10 cellular contexts compared by ENCODE assay signal in genomic region chr5:80193421-80193820, GRCh38.
DNase-seq lines count a peak whose midpoint lies in the region; ATAC-seq, FAIRE-seq and TF ChIP-seq lines count a peak whose summit lies in the region.
"Had no signal": no experiment of that assay in that cellular context is flagged by ENCODE, and none has a peak within 500 bp of the region (broad histone marks: within the 10 kb centered on the region; RNA-seq: fewer than 3 reads in every experiment).

No MANE protein-coding gene starts in this region.

- H3K9me3 ChIP-seq in right cardiac atrium (ENCODE audit: control insufficient read depth, low read length) (no peaks in the 10 kb centered on the region), stomach smooth muscle (ENCODE audit: control insufficient read depth in 2 of 2, low read length in 2 of 2) (no peaks in the 10 kb centered on the region)
- H3K9me3 ChIP-seq: SJSA1 had no signal

- H3K27ac ChIP-seq in right cardiac atrium (ENCODE audit: low read length) (peak overlapping the region; percentile 47), stomach smooth muscle (ENCODE audit: low read length) (peak overlapping the region; percentile 53)
- H3K27ac ChIP-seq: SJSA1 had no signal

- ATAC-seq in activated CD4-positive, alpha-beta T cell treated with anti-CD3 and anti-CD28 coated beads for 36 hours: no peak
- no peak for ATAC-seq in activated CD8-positive, alpha-beta T cell treated with anti-CD3 and anti-CD28 coated beads for 36 hours
- peak in 1 of 2 donors; percentile 33 for ATAC-seq in right cardiac atrium
- ATAC-seq in GM21737 (IDR thresholded peaks at IDR 0.05; ENCODE audit: unreplicated experiment): no peak

- WGBS in right cardiac atrium: 12% methylated on average over 7 of the region's 7 CpGs

- no peak for DNase-seq in activated CD4-positive, alpha-beta T cell treated with anti-CD3 and anti-CD28 coated beads for 36 hours
- no peak for DNase-seq in activated CD4-positive, alpha-beta T cell treated with anti-CD3 and anti-CD28 coated beads, Interleukin-2, amount 50 U/mL, for 4 hours
- DNase-seq in activated CD8-positive, alpha-beta T cell treated with anti-CD3 and anti-CD28 coated beads for 36 hours: no peak
- no peak for DNase-seq in right cardiac atrium
- DNase-seq in HCEC 1CT: no peak
- DNase-seq in GM12891 (ENCODE audit: insufficient read length, low spot score): no peak
- DNase-seq: cortex of kidney had no signal

- peaks cover 81% of the 10 kb centered on the region for H3K4me1 Mint-ChIP-seq in activated CD4-positive, alpha-beta T cell treated with anti-CD3 and anti-CD28 coated beads for 36 hours
- peaks cover 76% of the 10 kb centered on the region for H3K4me1 Mint-ChIP-seq in activated CD8-positive, alpha-beta T cell treated with anti-CD3 and anti-CD28 coated beads for 36 hours (ENCODE audit: low read depth)

- peak overlapping the region; percentile 99 for H3K27ac Mint-ChIP-seq in activated CD4-positive, alpha-beta T cell treated with anti-CD3 and anti-CD28 coated beads for 36 hours
- peak overlapping the region; percentile 86 for H3K27ac Mint-ChIP-seq in activated CD8-positive, alpha-beta T cell treated with anti-CD3 and anti-CD28 coated beads for 36 hours

- H3K4me3 ChIP-seq in right cardiac atrium (ENCODE audit: low read length) (no peak overlapping the region), stomach smooth muscle (ENCODE audit: low read length in 2 of 2) (peak overlapping the region in 1 of 2 donors; percentile 43)
- H3K4me3 ChIP-seq: SJSA1 had no signal

- no peak for TF ChIP-seq CTCF in activated CD8-positive, alpha-beta T cell treated with anti-CD3 and anti-CD28 coated beads for 36 hours (IDR thresholded peaks at IDR 0.05)

- FAIRE-seq in GM12891 (lab: Jason Lieb, UNC): no peak

- intact Hi-C loops in activated CD4-positive, alpha-beta T cell treated with anti-CD3 and anti-CD28 coated beads for 36 hours (cut with DNase I, micrococcal nuclease): loop anchor here (2.0 to 5.0 kb wide), 3 partner anchors 37 to 59 kb away; no protein-coding TSS in a partner anchor
- intact Hi-C loops in activated CD8-positive, alpha-beta T cell treated with anti-CD3 and anti-CD28 coated beads for 36 hours (cut with micrococcal nuclease): loop anchor here (5.0 kb wide), 3 partner anchors 59 to 101 kb away; no protein-coding TSS in a partner anchor
- intact Hi-C loops in right cardiac atrium (cut with DNase I): loop anchor here (5.0 to 10.0 kb wide), 2 partner anchors 59 to 61 kb away; partner anchors contain the start of gene SERINC5 (in 3 of the 4)

- peak overlapping the region; percentile 47 for H3K4me3 Mint-ChIP-seq in activated CD4-positive, alpha-beta T cell treated with anti-CD3 and anti-CD28 coated beads for 36 hours
- H3K4me3 Mint-ChIP-seq in activated CD8-positive, alpha-beta T cell treated with anti-CD3 and anti-CD28 coated beads for 36 hours: peak overlapping the region; percentile 66

- CTCF ChIA-PET in activated CD4-positive, alpha-beta T cell treated with anti-CD3 and anti-CD28 coated beads for 36 hours (lab: Charles Lee): interaction anchor here (1.0 to 4.0 kb wide), 14 partner anchors 8 to 103 kb away, joined by 3 to 38 read pairs (median 5); no protein-coding TSS in a partner anchor
- CTCF ChIA-PET in activated CD8-positive, alpha-beta T cell treated with anti-CD3 and anti-CD28 coated beads for 36 hours (lab: Charles Lee): interaction anchor here (0.9 to 5.9 kb wide), 9 partner anchors 8 to 101 kb away, joined by 3 to 55 read pairs (median 4); no protein-coding TSS in a partner anchor

- H3K27me3 ChIP-seq in right cardiac atrium (ENCODE audit: control insufficient read depth, insufficient read depth): no peaks in the 10 kb centered on the region
- no peaks in the 10 kb centered on the region for H3K27me3 ChIP-seq in stomach smooth muscle (ENCODE audit: control insufficient read depth in 1 of 2, insufficient read depth in 2 of 2, low read length in 2 of 2)
- H3K27me3 ChIP-seq: SJSA1 had no signal

- no peaks in the 10 kb centered on the region for H3K36me3 ChIP-seq in stomach smooth muscle (ENCODE audit: control insufficient read depth in 2 of 2, insufficient read depth in 2 of 2, low read length in 2 of 2)
- H3K36me3 ChIP-seq: SJSA1 had no signal

- no peaks in the 10 kb centered on the region for H3K27me3 Mint-ChIP-seq in activated CD4-positive, alpha-beta T cell treated with anti-CD3 and anti-CD28 coated beads for 36 hours
- H3K27me3 Mint-ChIP-seq in activated CD8-positive, alpha-beta T cell treated with anti-CD3 and anti-CD28 coated beads for 36 hours: no peaks in the 10 kb centered on the region

- POLR2A ChIA-PET in activated CD4-positive, alpha-beta T cell treated with anti-CD3 and anti-CD28 coated beads for 36 hours (lab: Charles Lee): interaction anchor here (0.9 to 1.9 kb wide), 3 partner anchors 13 to 97 kb away, joined by 3 to 12 read pairs (median 4); partner anchors contain the start of gene SERINC5
- POLR2A ChIA-PET in activated CD8-positive, alpha-beta T cell treated with anti-CD3 and anti-CD28 coated beads for 36 hours (lab: Charles Lee): interaction anchor here (0.7 to 7.0 kb wide), 13 partner anchors 8 to 203 kb away, joined by 3 to 50 read pairs (median 6); partner anchors contain the start of gene SERINC5

- no peak for TF ChIP-seq POLR2A in GM12891 (IDR thresholded peaks at IDR 0.05; ENCODE audit: low read depth, low read length)

- H3K9me3 Mint-ChIP-seq in activated CD4-positive, alpha-beta T cell treated with anti-CD3 and anti-CD28 coated beads for 36 hours (ENCODE audit: low read depth): no peaks in the 10 kb centered on the region
- H3K9me3 Mint-ChIP-seq in activated CD8-positive, alpha-beta T cell treated with anti-CD3 and anti-CD28 coated beads for 36 hours: no peaks in the 10 kb centered on the region

- H3K36me3 Mint-ChIP-seq in activated CD4-positive, alpha-beta T cell treated with anti-CD3 and anti-CD28 coated beads for 36 hours (ENCODE audit: low read depth): peaks cover 21% of the 10 kb centered on the region
- H3K36me3 Mint-ChIP-seq in activated CD8-positive, alpha-beta T cell treated with anti-CD3 and anti-CD28 coated beads for 36 hours (ENCODE audit: low read depth): peaks cover 9% of the 10 kb centered on the region

- H3K4me1 ChIP-seq in right cardiac atrium (ENCODE audit: control insufficient read depth, insufficient read depth, low read length) (peaks cover 17% of the 10 kb centered on the region), stomach smooth muscle (ENCODE audit: control insufficient read depth, insufficient read depth, low read length) (peaks cover 42% of the 10 kb centered on the region)

- H3K9ac ChIP-seq in stomach smooth muscle (ENCODE audit: low read length in 2 of 2): no peak overlapping the region

TF ChIP-seq in GM12891, 5 proteins besides CTCF, POLR2A, EP300 and RAD21:
- no peak for TF ChIP-seq TAF1 (IDR thresholded peaks at IDR 0.05; ENCODE audit: low read depth, low read length)
- no peak for TF ChIP-seq POLR2AphosphoS5 (IDR thresholded peaks at IDR 0.05; ENCODE audit: low read depth, low read length)
